In genomic region chr16:10608687-10609409, GRCh38 we compare ENCODE assay signal across 1 cellular context.
TF ChIP-seq lines count a peak whose summit lies in the region.

No MANE protein-coding gene starts in this region.

TF ChIP-seq in HepG2, 621 proteins besides CTCF, POLR2A, EP300 and RAD21 (continued from another document and continues in another):
- TF ChIP-seq ZNF646 (CRISPR knock-in tag; IDR thresholded peaks at IDR 0.05) (no peak), ZEB1 (IDR thresholded peaks at IDR 0.05; ENCODE audit: insufficient replicate concordance, low read depth) (no peak), ZNF639 (CRISPR knock-in tag; conservative IDR thresholded peaks at IDR 0.05) (no peak), TFAP4 (IDR thresholded peaks at IDR 0.05; ENCODE audit: borderline replicate concordance, low read depth) (no peak), KDM1A (CRISPR knock-in tag; IDR thresholded peaks at IDR 0.05) (no peak), ZNF609 (CRISPR knock-in tag; IDR thresholded peaks at IDR 0.05; ENCODE audit: borderline replicate concordance) (no peak), ZFAT (CRISPR knock-in tag; conservative IDR thresholded peaks at IDR 0.05) (no peak), CERS6 (CRISPR knock-in tag; IDR thresholded peaks at IDR 0.05) (no peak), ZNF407 (CRISPR knock-in tag; IDR thresholded peaks at IDR 0.05; ENCODE audit: not compliant biosample characterization) (no peak), ZHX2 (IDR thresholded peaks at IDR 0.05; ENCODE audit: low read depth) (no peak), ZHX2 (CRISPR knock-in tag; IDR thresholded peaks at IDR 0.05; ENCODE audit: borderline replicate concordance) (no peak), ATF7-NPFF (CRISPR knock-in tag; IDR thresholded peaks at IDR 0.05; ENCODE audit: low read depth) (no peak), MTA1 (CRISPR knock-in tag; IDR thresholded peaks at IDR 0.05; ENCODE audit: borderline replicate concordance) (0 out of 2 replicates have a peak, but pooled peaks have one; percentile 29), SMARCC2 (IDR thresholded peaks at IDR 0.05) (no peak), BRD4 (CRISPR knock-in tag; IDR thresholded peaks at IDR 0.05) (no peak), REL (CRISPR knock-in tag; conservative IDR thresholded peaks at IDR 0.05) (0 out of 2 replicates have a peak, but pooled peaks have one; percentile 24), CREBL2 (CRISPR knock-in tag; IDR thresholded peaks at IDR 0.05; ENCODE audit: borderline replicate concordance) (no peak), ZNF543 (CRISPR knock-in tag; IDR thresholded peaks at IDR 0.05) (no peak)
